ENCODE assay signal across 9 cellular contexts in genomic region chr10:132593900-132594876, GRCh38. TPM values are rescaled to one million over a fixed set of nuclear protein-coding genes. Genes with fewer than 3 reads are reported as not detected.
DNase-seq lines count a peak whose midpoint lies in the region; ATAC-seq and TF ChIP-seq lines count a peak whose summit lies in the region.
"Had no signal": no experiment of that assay in that cellular context is flagged by ENCODE, and none has a peak within 500 bp of the region (broad histone marks: within the 10 kb centered on the region; RNA-seq: fewer than 3 reads in every experiment).

No MANE protein-coding gene starts in this region.

- H3F3A ChIP-seq in PC-9 (ENCODE audit: insufficient read depth, low read depth) = peaks cover 21% of the 10 kb centered on the region

- no peak overlapping the region for H3K27ac ChIP-seq in substantia nigra (ENCODE audit: low read depth, low read length, poor library complexity, severe bottlenecking)
- no peak overlapping the region for H3K27ac ChIP-seq in PC-9
- peak overlapping the region in 1 of 2 donors; percentile 84 for H3K27ac ChIP-seq in prostate gland

- no peaks in the 10 kb centered on the region for H3K36me3 ChIP-seq in GM06990 (ENCODE audit: control insufficient read depth, insufficient read depth, low read length)
- H3K36me3 ChIP-seq in PC-9 (ENCODE audit: low read depth) = no peaks in the 10 kb centered on the region
- H3K36me3 ChIP-seq in prostate gland = no peaks in the 10 kb centered on the region

- CTCF ChIA-PET in PC-9 (lab: Charles Lee) = no interaction called here

- H3K79me2 ChIP-seq in PC-9 (ENCODE audit: low read depth) = peaks cover 29% of the 10 kb centered on the region

- TF ChIP-seq POLR2A in prostate gland (IDR thresholded peaks at IDR 0.05) = no peak

- 86% methylated on average over 25 of the region's 25 CpGs for WGBS in prostate gland

- POLR2A ChIA-PET in PC-9 (lab: Charles Lee; ENCODE audit: unreplicated experiment) = no interaction called here

- H3K9me2 ChIP-seq in PC-9 (ENCODE audit: insufficient read depth) = no peaks in the 10 kb centered on the region

- no peak overlapping the region for H2AFZ ChIP-seq in PC-9

- intact Hi-C loops in PC-9 (cut with micrococcal nuclease; ENCODE audit: unreplicated experiment) (loop anchor here (5.0 kb wide), 2 partner anchors 43 to 132 kb away; no protein-coding TSS in a partner anchor), prostate gland (cut with DNase I) (no loop called here)

- DNase-seq in GM06990 (ENCODE audit: extremely low read depth, insufficient read length) (peak; percentile 61), substantia nigra (lab: John Stamatoyannopoulos, UW) (no peak), dermis blood vessel endothelial cell (no peak), PC-9 (no peak), prostate gland (ENCODE audit: low spot score) (no peak)
- DNase-seq: mucosa of descending colon had no signal

- TF ChIP-seq CTCF in GM06990 (IDR thresholded peaks at IDR 0.05; ENCODE audit: insufficient read depth, low read length, poor library complexity, severe bottlenecking) (no peak), PC-9 (conservative IDR thresholded peaks at IDR 0.05) (no peak), prostate gland (IDR thresholded peaks at IDR 0.05) (no peak)

- H3K9me3 ChIP-seq in PC-9 (ENCODE audit: insufficient read depth, low read depth) (no peaks in the 10 kb centered on the region), prostate gland (no peaks in the 10 kb centered on the region)
- H3K9me3 ChIP-seq: mucosa of descending colon had no signal

- H4K20me1 ChIP-seq in PC-9 (ENCODE audit: insufficient read depth) = no peaks in the 10 kb centered on the region

- no TSS peak for BruUV-seq in PC-9 (replicated peaks; lab: Mats Ljungman, UMichigan)

- peaks cover 26% of the 10 kb centered on the region for H3K4me1 ChIP-seq in PC-9 (replicated peaks; ENCODE audit: insufficient read depth)
- H3K4me1 ChIP-seq in prostate gland (replicated peaks) = peaks cover 19% of the 10 kb centered on the region

- H3K4me3 ChIP-seq in GM06990 (replicated peaks; ENCODE audit: low read depth, low read length) (peak overlapping the region; percentile 33), PC-9 (no peak overlapping the region), prostate gland (no peak overlapping the region)
- H3K4me3 ChIP-seq: mucosa of descending colon had no signal

- no peak overlapping the region for H3K4me2 ChIP-seq in PC-9

- peak; percentile 73 for ATAC-seq in GM19328 (IDR thresholded peaks at IDR 0.05; ENCODE audit: unreplicated experiment)
- ATAC-seq in HG03103 (IDR thresholded peaks at IDR 0.05; ENCODE audit: low read depth, unreplicated experiment) = peak; percentile 52
- ATAC-seq in esophagus mucosa = peak; percentile 52
- ATAC-seq: mucosa of descending colon had no signal

- H3K27me3 ChIP-seq in GM06990 (replicated peaks; ENCODE audit: control insufficient read depth, insufficient read depth, low read length) = no peaks in the 10 kb centered on the region
- no peaks in the 10 kb centered on the region for H3K27me3 ChIP-seq in PC-9 (ENCODE audit: insufficient read depth, low read depth)
- H3K27me3 ChIP-seq in prostate gland (replicated peaks; ENCODE audit: insufficient read depth) = no peaks in the 10 kb centered on the region

RNA-seq across cellular contexts. Expression of gene INPP5A, which starts 56.6 kb away (rescaled TPM):
- 14.3 TPM for total RNA-seq in esophagus mucosa
- total RNA-seq in dermis blood vessel endothelial cell = 24.1 and 32.8 TPM in 2 replicates
- 18.4 and 18.8 TPM in 2 replicates for total RNA-seq in PC-9 (2021)
- total RNA-seq in prostate gland = 10 to 100 TPM; 49.5 to 83.3 TPM
